8 cellular contexts compared by ENCODE assay signal in the genomic region with DNA sequence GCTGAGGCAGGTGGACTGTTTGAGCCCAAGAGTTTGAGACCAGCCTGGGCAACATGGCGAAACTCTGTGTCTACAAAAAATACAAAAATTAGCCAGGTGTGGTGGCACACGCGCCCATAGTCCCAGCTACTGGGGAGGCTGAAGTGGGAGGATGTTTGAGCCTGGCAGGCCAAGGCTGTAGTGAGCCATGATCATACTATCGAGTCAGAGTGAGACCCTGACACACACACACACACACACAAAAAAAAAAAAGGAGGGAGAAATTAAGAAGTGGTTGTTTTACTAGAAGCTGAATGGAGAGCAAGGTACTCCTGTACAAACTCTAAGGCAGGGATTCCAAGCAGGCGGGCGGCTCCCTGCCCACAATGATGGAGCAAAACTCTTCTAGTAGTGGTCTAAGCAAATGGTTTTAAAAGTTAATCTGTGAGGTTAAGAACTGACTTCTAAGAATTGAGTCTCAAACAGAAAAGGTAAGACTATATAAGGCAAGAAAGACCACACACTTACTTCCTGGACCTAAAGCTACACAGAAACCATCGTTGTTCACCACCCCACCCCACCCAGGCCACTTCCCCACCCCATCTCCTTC.
A peak's percentile ranks its signal among the peaks of the same experiment; 100 is the strongest.
DNase-seq lines count a peak whose midpoint lies in the region; ATAC-seq lines count a peak whose summit lies in the region.

No MANE protein-coding gene starts in this region.

- H3K9me3 Mint-ChIP-seq in activated naive CD4-positive, alpha-beta T cell treated with anti-CD3 and anti-CD28 coated beads, Interleukin-2, amount 10 ng/mL, durations not matched to agents 7 days and 5 days: no peaks in the 10 kb centered on the region

- peak overlapping the region; percentile 93 for H3K27ac Mint-ChIP-seq in activated naive CD4-positive, alpha-beta T cell treated with anti-CD3 and anti-CD28 coated beads, Interleukin-2, amount 10 ng/mL, durations not matched to agents 7 days and 5 days

- peaks cover 68% of the 10 kb centered on the region for H3K4me1 Mint-ChIP-seq in activated naive CD4-positive, alpha-beta T cell treated with anti-CD3 and anti-CD28 coated beads, Interleukin-2, amount 10 ng/mL, durations not matched to agents 7 days and 5 days

- DNase-seq in activated naive CD4-positive, alpha-beta T cell treated with anti-CD3 and anti-CD28 coated beads, Interleukin-2, amount 10 ng/mL, durations not matched to agents 7 days and 5 days: peak; percentile 77
- DNase-seq in stimulated activated CD8-positive, alpha-beta memory T cell treated with anti-CD3 and anti-CD28 coated beads, Interleukin-4, amount 100 ng/mL, for 24 hours (ENCODE audit: low read depth): peak; percentile 31
- no peak for DNase-seq in retina

- ATAC-seq in GM18907 (IDR thresholded peaks at IDR 0.05; ENCODE audit: unreplicated experiment): peak; percentile 28
- ATAC-seq in HG03378 (IDR thresholded peaks at IDR 0.05; ENCODE audit: unreplicated experiment): peak; percentile 26
- no peak for ATAC-seq in HG02840 (IDR thresholded peaks at IDR 0.05; ENCODE audit: low FRiP score, unreplicated experiment)
- no peak for ATAC-seq in GM21717 (IDR thresholded peaks at IDR 0.05; ENCODE audit: unreplicated experiment)
- no peak for ATAC-seq in HG03135 (IDR thresholded peaks at IDR 0.05; ENCODE audit: unreplicated experiment)

- peak overlapping the region; percentile 95 for H3K4me3 Mint-ChIP-seq in activated naive CD4-positive, alpha-beta T cell treated with anti-CD3 and anti-CD28 coated beads, Interleukin-2, amount 10 ng/mL, durations not matched to agents 7 days and 5 days

- CTCF ChIA-PET in activated naive CD4-positive, alpha-beta T cell treated with anti-CD3 and anti-CD28 coated beads, Interleukin-2, amount 10 ng/mL, durations not matched to agents 7 days and 5 days (lab: Charles Lee): interaction anchor here (0.6 to 6.2 kb wide), 17 partner anchors 13 to 348 kb away, joined by 3 to 54 read pairs (median 6); no protein-coding TSS in a partner anchor

- H3K27me3 Mint-ChIP-seq in activated naive CD4-positive, alpha-beta T cell treated with anti-CD3 and anti-CD28 coated beads, Interleukin-2, amount 10 ng/mL, durations not matched to agents 7 days and 5 days: no peaks in the 10 kb centered on the region

- H3K36me3 Mint-ChIP-seq in activated naive CD4-positive, alpha-beta T cell treated with anti-CD3 and anti-CD28 coated beads, Interleukin-2, amount 10 ng/mL, durations not matched to agents 7 days and 5 days: peaks cover 35% of the 10 kb centered on the region

Comparison
In these comparisons a context has a peak if more than half of its experiments do, and no peak if none do; other contexts are left out.
1. ATAC-seq: peak in GM18907 (single experiment) and HG03378 (single experiment); none in HG02840 (single experiment), GM21717 (single experiment) and HG03135 (single experiment).